9 cellular contexts compared by ENCODE assay signal in genomic region chr10:22427101-22427500, GRCh38.
DNase-seq lines count a peak whose midpoint lies in the region; ATAC-seq, FAIRE-seq and TF ChIP-seq lines count a peak whose summit lies in the region.
"Had no signal": no experiment of that assay in that cellular context is flagged by ENCODE, and none has a peak within 500 bp of the region (broad histone marks: within the 10 kb centered on the region; RNA-seq: fewer than 3 reads in every experiment).

No MANE protein-coding gene starts in this region.

- no peaks in the 10 kb centered on the region for H4K20me1 ChIP-seq in astrocyte (ENCODE audit: insufficient read depth, low read length)

- H3K36me3 Mint-ChIP-seq in astrocyte (ENCODE audit: low read depth, unreplicated experiment) (no peaks in the 10 kb centered on the region), nephron (ENCODE audit: low read depth) (no peaks in the 10 kb centered on the region)
- no peaks in the 10 kb centered on the region for H3K36me3 Mint-ChIP-seq in activated CD4-positive, alpha-beta T cell treated with anti-CD3 and anti-CD28 coated beads, Interleukin-2, amount 10 ng/mL, durations not matched to agents 24 days and 14 days (ENCODE audit: low read depth)

- no peak overlapping the region for H3K9ac ChIP-seq in astrocyte (ENCODE audit: low read length)

- H2AFZ ChIP-seq in astrocyte (ENCODE audit: low read depth, low read length): no peak overlapping the region

- no peak overlapping the region for H3K4me3 ChIP-seq in astrocyte (ENCODE audit: insufficient read depth, low read depth, low read length)

- TF ChIP-seq POLR2A in GM12892 (IDR thresholded peaks at IDR 0.05; ENCODE audit: low read depth, low read length): no peak

- H3K27ac Mint-ChIP-seq in astrocyte (ENCODE audit: unreplicated experiment): peak overlapping the region; percentile 2
- peak overlapping the region; percentile 13 to 67 (median 47) for H3K27ac Mint-ChIP-seq in nephron
- H3K27ac Mint-ChIP-seq in activated CD4-positive, alpha-beta T cell treated with anti-CD3 and anti-CD28 coated beads, Interleukin-2, amount 10 ng/mL, durations not matched to agents 24 days and 14 days: no peak overlapping the region
- H3K27ac Mint-ChIP-seq: activated T-helper 2 cell treated with anti-CD3 and anti-CD28 coated beads, Interferon-gamma antibody, Interleukin-2, Interleukin-4, amounts not matched to agents 10 μg/mL and 5 μg/mL and 100 μg/mL, durations not matched to agents 14 hours and 24 hours and 36 hours had no signal

- TF ChIP-seq CTCF in astrocyte (IDR thresholded peaks at IDR 0.05; ENCODE audit: insufficient read depth, low read depth, low read length) (no peak), nephron (IDR thresholded peaks at IDR 0.05; ENCODE audit: unreplicated experiment in 3 of 3) (no peak)

- H3K27me3 Mint-ChIP-seq in astrocyte (ENCODE audit: low read depth, unreplicated experiment) (no peaks in the 10 kb centered on the region), nephron (ENCODE audit: low read depth) (peaks cover 4% of the 10 kb centered on the region)
- H3K27me3 Mint-ChIP-seq in activated CD4-positive, alpha-beta T cell treated with anti-CD3 and anti-CD28 coated beads, Interleukin-2, amount 10 ng/mL, durations not matched to agents 24 days and 14 days: peaks cover 50% of the 10 kb centered on the region

- peak overlapping the region; percentile 55 for H3K4me2 ChIP-seq in astrocyte (ENCODE audit: low read length)

- DNase-seq in GM12892 (ENCODE audit: insufficient read length): no peak
- DNase-seq in astrocyte (ENCODE audit: low read depth): peak; percentile 77
- no peak for DNase-seq in stimulated activated CD4-positive, alpha-beta T cell treated with anti-CD3 and anti-CD28 coated beads, Interleukin-15, amount 100 ng/mL, for 24 hours
- no peak for DNase-seq in activated CD4-positive, alpha-beta T cell treated with anti-CD3 and anti-CD28 coated beads, Interleukin-2, amount 10 ng/mL, durations not matched to agents 24 days and 14 days
- DNase-seq in amygdala (lab: John Stamatoyannopoulos, UW): no peak

- no peaks in the 10 kb centered on the region for H3K9me3 ChIP-seq in astrocyte (ENCODE audit: insufficient read depth, low read depth, low read length)

- no peaks in the 10 kb centered on the region for H3K36me3 ChIP-seq in astrocyte (ENCODE audit: insufficient read depth, low read length)

- no peaks in the 10 kb centered on the region for H3K79me2 ChIP-seq in astrocyte (ENCODE audit: insufficient read depth, low read length)

- FAIRE-seq in GM12892 (lab: Jason Lieb, UNC) (peak; percentile 21), astrocyte (lab: Jason Lieb, UNC) (no peak)

- H3K9me3 Mint-ChIP-seq in astrocyte (ENCODE audit: unreplicated experiment) (peaks cover 5% of the 10 kb centered on the region), nephron (no peaks in the 10 kb centered on the region)
- no peaks in the 10 kb centered on the region for H3K9me3 Mint-ChIP-seq in activated CD4-positive, alpha-beta T cell treated with anti-CD3 and anti-CD28 coated beads, Interleukin-2, amount 10 ng/mL, durations not matched to agents 24 days and 14 days
- H3K9me3 Mint-ChIP-seq: activated T-helper 2 cell treated with anti-CD3 and anti-CD28 coated beads, Interferon-gamma antibody, Interleukin-2, Interleukin-4, amounts not matched to agents 10 μg/mL and 5 μg/mL and 100 μg/mL, durations not matched to agents 14 hours and 24 hours and 36 hours had no signal

- peaks cover 16% of the 10 kb centered on the region for H3K4me1 ChIP-seq in astrocyte (ENCODE audit: insufficient read depth, low read length)

- H3K27ac ChIP-seq in astrocyte (ENCODE audit: low read depth, low read length): no peak overlapping the region

- intact Hi-C loops in activated CD4-positive, alpha-beta T cell treated with anti-CD3 and anti-CD28 coated beads, Interleukin-2, amount 10 ng/mL, durations not matched to agents 24 days and 14 days (cut with micrococcal nuclease): no loop called here

- peak overlapping the region; percentile 8 for H3K4me3 Mint-ChIP-seq in astrocyte (ENCODE audit: unreplicated experiment)
- peak overlapping the region in 1 of 3 experiments; percentile 3 for H3K4me3 Mint-ChIP-seq in nephron
- H3K4me3 Mint-ChIP-seq in activated CD4-positive, alpha-beta T cell treated with anti-CD3 and anti-CD28 coated beads, Interleukin-2, amount 10 ng/mL, durations not matched to agents 24 days and 14 days: no peak overlapping the region

- H3K27me3 ChIP-seq in astrocyte (ENCODE audit: insufficient read depth, low read length): no peaks in the 10 kb centered on the region

- ATAC-seq in HG02870 (IDR thresholded peaks at IDR 0.05; ENCODE audit: unreplicated experiment) (peak; percentile 85), HG03139 (IDR thresholded peaks at IDR 0.05; ENCODE audit: unreplicated experiment) (no peak)

- peaks cover 27% of the 10 kb centered on the region for H3K4me1 Mint-ChIP-seq in astrocyte (ENCODE audit: low read depth, unreplicated experiment)
- peaks cover 42% of the 10 kb centered on the region for H3K4me1 Mint-ChIP-seq in nephron
- H3K4me1 Mint-ChIP-seq in activated CD4-positive, alpha-beta T cell treated with anti-CD3 and anti-CD28 coated beads, Interleukin-2, amount 10 ng/mL, durations not matched to agents 24 days and 14 days: peaks cover 5% of the 10 kb centered on the region
